Comparison of ENCODE assay signal across 22 cellular contexts in genomic region chr18:46482831-46483230, GRCh38.
"Had no signal": no experiment of that assay in that cellular context is flagged by ENCODE, and none has a peak within 500 bp of the region (broad histone marks: within the 10 kb centered on the region; RNA-seq: fewer than 3 reads in every experiment).

No MANE protein-coding gene starts in this region.

- H3K36me3 ChIP-seq: MG63 had no signal

- DNase-seq: IMR-90, Karpas-422, KG1, MG63, NCI-H1092, NCI-H1105 treated with DMSO at 0.1 percent for 48 hours, NCI-H1417 treated with DMSO at 0.1 percent for 48 hours, NCI-H146, NCI-H1694 treated with DMSO at 0.1 percent for 48 hours, NCI-H2029, NCI-H2081 treated with DMSO at 0.1 percent for 48 hours, NCI-H2171, NCI-H226, NCI-H446, NCI-H510A, NCI-H524 treated with DMSO at 0.1 percent for 48 hours, PC-3, SHP77 had no signal

- H3K4me3 ChIP-seq: MG63 had no signal

- H3K27ac ChIP-seq: RWPE1 had no signal

- ATAC-seq: HepG2, Panc1, PC-3, SK-N-SH treated with all-trans-retinoic acid at 6 μM for 48 hours had no signal

- H3K9me3 ChIP-seq: MG63 had no signal
